ENCODE assay signal across 8 cellular contexts in the genomic region with DNA sequence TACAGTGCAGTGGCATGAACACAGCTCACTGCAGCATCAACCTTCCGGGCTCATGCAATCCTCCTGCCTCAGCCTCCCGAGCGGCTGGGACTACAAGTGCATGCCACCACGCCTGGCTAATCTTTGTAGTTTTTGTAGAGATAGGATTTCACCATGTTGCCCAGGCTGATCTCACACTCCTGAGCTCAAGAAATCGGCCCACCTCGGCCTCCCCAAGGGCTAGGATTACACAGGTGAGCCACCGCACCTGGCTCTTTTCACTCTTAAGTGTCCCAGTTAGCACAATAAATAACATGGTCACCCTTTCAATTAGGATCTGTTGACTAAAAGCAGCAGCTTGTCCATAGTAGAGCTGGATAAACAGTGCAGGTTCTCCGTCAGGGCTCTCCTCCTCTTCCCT. TPM values are rescaled to one million over a fixed set of nuclear protein-coding genes. Genes with fewer than 3 reads are reported as not detected.
A peak's percentile ranks its signal among the peaks of the same experiment; 100 is the strongest.
DNase-seq lines count a peak whose midpoint lies in the region; ATAC-seq, FAIRE-seq and TF ChIP-seq lines count a peak whose summit lies in the region.

No MANE protein-coding gene starts in this region.

- no peaks in the 10 kb centered on the region for H3K9me3 Mint-ChIP-seq in natural killer cell treated with Interleukin-12 subunit alpha and Interleukin-12 subunit beta and Interleukin-15 and Interleukin-18, amount 100 ng/mL, for 72 hours

- H3K9ac ChIP-seq in DND-41 (ENCODE audit: low read depth, low read length) (peak overlapping the region; percentile 86), K562 (ENCODE audit: insufficient read depth in 1 of 2, low read depth in 2 of 2, low read length in 2 of 2) (peak overlapping the region; percentile 88 to 96), mesendoderm (ENCODE audit: low read length) (no peak overlapping the region)

- H3K27ac ChIP-seq in DND-41 (ENCODE audit: low read length) (peak overlapping the region; percentile 87), K562 (ENCODE audit: extremely low read depth, low read depth, low read length) (no peak overlapping the region), mesendoderm (ENCODE audit: low read depth, low read length) (no peak overlapping the region)

- DNase-seq in DND-41 (no peak), NCI-H2029 (lab: John Stamatoyannopoulos, UW) (peak; percentile 82), K562 (ENCODE audit: extremely low read depth in 1 of 4, low spot score in 3 of 4) (no peak), SW480 (ENCODE audit: low spot score) (no peak), head of caudate nucleus (no peak), T1000 (lab: John Stamatoyannopoulos, UW) (no peak), mesendoderm (no peak)
- DNase-seq in natural killer cell treated with Interleukin-12 subunit alpha and Interleukin-12 subunit beta and Interleukin-15 and Interleukin-18, amount 100 ng/mL, for 72 hours (ENCODE audit: low spot score) = no peak

- H3K27me3 ChIP-seq in DND-41 (ENCODE audit: insufficient read depth, low read length, poor library complexity) = no peaks in the 10 kb centered on the region
- H3K27me3 ChIP-seq in K562 (ENCODE audit: control insufficient read depth in 2 of 2, insufficient read depth in 2 of 2, low read length in 2 of 2) = no peaks in the 10 kb centered on the region
- no peaks in the 10 kb centered on the region for H3K27me3 ChIP-seq in mesendoderm (ENCODE audit: insufficient read depth, low read length, poor library complexity)

- H2AFZ ChIP-seq in DND-41 (ENCODE audit: low read depth, low read length) (no peak overlapping the region), K562 (ENCODE audit: low read depth, low read length) (no peak overlapping the region)

- no peak overlapping the region for H3K56ac ChIP-seq in mesendoderm (ENCODE audit: low read length)

- no peak overlapping the region for H2AK5ac ChIP-seq in mesendoderm (ENCODE audit: low read length)

- BruUV-seq in K562 (replicated peaks; lab: Mats Ljungman, UMichigan) = no TSS peak

- TF ChIP-seq POLR2A in K562 (conservative IDR thresholded peaks at IDR 0.05) = no peak

- in situ Hi-C loops in K562 (cut with MboI) = no loop called here

- H2BK5ac ChIP-seq in mesendoderm (ENCODE audit: low read length) = no peak overlapping the region

- H3K4me3 ChIP-seq in DND-41 (ENCODE audit: low read depth in 1 of 2, low read length in 2 of 2) (peak overlapping the region; percentile 84 to 85; a peak in 3 of 4 replicates), K562 (peak overlapping the region; percentile 83), mesendoderm (ENCODE audit: low read length) (no peak overlapping the region)

- no peak for ATAC-seq in DND-41 (ENCODE audit: insufficient read depth, low read depth)
- ATAC-seq in K562 = no peak
- ATAC-seq in natural killer cell treated with Interleukin-12 subunit alpha and Interleukin-12 subunit beta and Interleukin-15 and Interleukin-18, amount 100 ng/mL, for 72 hours = no peak

- peaks cover 6% of the 10 kb centered on the region for H3K36me3 ChIP-seq in DND-41 (ENCODE audit: insufficient read depth, low read length)
- peaks cover 12% of the 10 kb centered on the region; the same call in 2 of the 3 replicates for H3K36me3 ChIP-seq in K562 (ENCODE audit: control insufficient read depth, insufficient read depth, low read length)
- no peaks in the 10 kb centered on the region for H3K36me3 ChIP-seq in mesendoderm (ENCODE audit: control insufficient read depth, insufficient read depth, low read length)

- H4K20me1 ChIP-seq in DND-41 (ENCODE audit: insufficient read depth, low read length) = peaks cover 3% of the 10 kb centered on the region; the same call in 1 of the 2 replicates
- no peaks in the 10 kb centered on the region for H4K20me1 ChIP-seq in K562 (replicated peaks; ENCODE audit: control insufficient read depth, insufficient read depth, low read length)

- no peak overlapping the region for H2BK15ac ChIP-seq in mesendoderm (replicated peaks; ENCODE audit: low read depth)

- peaks cover 35% of the 10 kb centered on the region for H3K4me1 ChIP-seq in DND-41 (ENCODE audit: insufficient read depth, low read length)
- peaks cover 8 to 14% of the 10 kb centered on the region in 2 experiments; a peak in 4 of 5 replicates for H3K4me1 ChIP-seq in K562 (replicated peaks in 1 of 2; ENCODE audit: control insufficient read depth in 2 of 2, insufficient read depth in 2 of 2, low read length in 2 of 2)
- peaks cover 6% of the 10 kb centered on the region for H3K4me1 ChIP-seq in mesendoderm (ENCODE audit: control insufficient read depth, low read depth, low read length)

- TF ChIP-seq EP300 in K562 (IDR thresholded peaks at IDR 0.05; ENCODE audit: low read length) = no peak

- H3K9me3 ChIP-seq in DND-41 (ENCODE audit: insufficient read depth, low read length, severe bottlenecking) (no peaks in the 10 kb centered on the region), K562 (replicated peaks; ENCODE audit: control insufficient read depth, insufficient read depth, low read depth, low read length) (no peaks in the 10 kb centered on the region)

- peaks cover 30 to 40% of the 10 kb centered on the region in 2 donors for H3K4me1 Mint-ChIP-seq in natural killer cell treated with Interleukin-12 subunit alpha and Interleukin-12 subunit beta and Interleukin-15 and Interleukin-18, amount 100 ng/mL, for 72 hours (ENCODE audit: low read depth in 2 of 2)

- no peaks in the 10 kb centered on the region for H3K9me1 ChIP-seq in K562 (ENCODE audit: control insufficient read depth, insufficient read depth, low read length)

- H3K27me3 Mint-ChIP-seq in natural killer cell treated with Interleukin-12 subunit alpha and Interleukin-12 subunit beta and Interleukin-15 and Interleukin-18, amount 100 ng/mL, for 72 hours = no peaks in the 10 kb centered on the region

- H4K8ac ChIP-seq in mesendoderm (ENCODE audit: low read depth, low read length) = no peak overlapping the region

- intact Hi-C loops in K562 (cut with micrococcal nuclease) (no loop called here), head of caudate nucleus (cut with DNase I) (no loop called here)

- H3K27ac Mint-ChIP-seq in natural killer cell treated with Interleukin-12 subunit alpha and Interleukin-12 subunit beta and Interleukin-15 and Interleukin-18, amount 100 ng/mL, for 72 hours = peak overlapping the region; percentile 87 to 96

- H2BK120ac ChIP-seq in mesendoderm (ENCODE audit: low read depth, low read length) = no peak overlapping the region

- H3K4me2 ChIP-seq in DND-41 (ENCODE audit: insufficient read depth, low read length) (peak overlapping the region; percentile 87), K562 (ENCODE audit: insufficient read depth, low read length) (peak overlapping the region; percentile 96), mesendoderm (ENCODE audit: low read length) (no peak overlapping the region)

- H3K23ac ChIP-seq in mesendoderm (ENCODE audit: low read length) = no peak overlapping the region

- TF ChIP-seq CTCF in DND-41 (IDR thresholded peaks at IDR 0.05; ENCODE audit: borderline replicate concordance, extremely low read depth, low read length, poor library complexity, severe bottlenecking) = no peak
- no peak for TF ChIP-seq CTCF in K562 (IDR thresholded peaks at IDR 0.05 in 2 of 3, conservative IDR thresholded peaks at IDR 0.05 in 1 of 3; ENCODE audit: insufficient read depth in 2 of 3, low read depth in 1 of 3, low read length in 3 of 3)

- H4K5ac ChIP-seq in mesendoderm (ENCODE audit: low read length) = no peak overlapping the region

- no peak overlapping the region for H3K4ac ChIP-seq in mesendoderm (ENCODE audit: low read depth, low read length)

- H3K36me3 Mint-ChIP-seq in natural killer cell treated with Interleukin-12 subunit alpha and Interleukin-12 subunit beta and Interleukin-15 and Interleukin-18, amount 100 ng/mL, for 72 hours = peaks cover 12% of the 10 kb centered on the region

- H3K79me2 ChIP-seq in DND-41 (ENCODE audit: insufficient read depth, low read length) (peaks cover 67% of the 10 kb centered on the region), K562 (ENCODE audit: control insufficient read depth, insufficient read depth, low read length) (peaks cover 67% of the 10 kb centered on the region), mesendoderm (ENCODE audit: control insufficient read depth, insufficient read depth, low read length) (peaks cover 37% of the 10 kb centered on the region)

- POLR2A ChIA-PET in K562 (lab: Yijun Ruan, JAX) = interaction anchor here (1.1 to 1.6 kb wide), 3 partner anchors 13 to 76 kb away, joined by 4 read pairs; no protein-coding TSS in a partner anchor

- no peak overlapping the region for H3K18ac ChIP-seq in mesendoderm (ENCODE audit: low read length)

- 48% methylated on average over 8 of the region's 8 CpGs for WGBS in K562 (ENCODE audit: insufficient coverage, low coverage, missing lambda C conversion rate)
- no CpG with 5 or more reads among the region's 8 CpGs for WGBS in mesendoderm (ENCODE audit: extremely low coverage, insufficient coverage, low lambda C conversion rate)

- FAIRE-seq in K562 (lab: Jason Lieb, UNC) = no peak

- peaks cover 15% of the 10 kb centered on the region for H3K79me1 ChIP-seq in mesendoderm (ENCODE audit: low read length)

- TF ChIP-seq RAD21 in K562 (CRISPR knock-in tag; conservative IDR thresholded peaks at IDR 0.05 in 1 of 2, IDR thresholded peaks at IDR 0.05 in 1 of 2) = no peak

- peak overlapping the region; percentile 95 for H3K4me3 Mint-ChIP-seq in natural killer cell treated with Interleukin-12 subunit alpha and Interleukin-12 subunit beta and Interleukin-15 and Interleukin-18, amount 100 ng/mL, for 72 hours

- CTCF ChIA-PET in K562 (lab: Yijun Ruan, JAX; ENCODE audit: low intra/inter-chr PET ratio) = no interaction called here

RNA-seq across cellular contexts. Expression of a gene that starts 1.4 kb away (rescaled TPM):
- total RNA-seq in K562 (2011; cell fraction: chromatin; rRNA removed; ENCODE audit: low replicate concordance) = 137 and 219 TPM in 2 replicates
- total RNA-seq in K562 (2011; cell fraction: nucleolus; rRNA removed) = 64.2 and 82.4 TPM in 2 replicates
- total RNA-seq in K562 (2011; cell fraction: nucleoplasm; rRNA removed) = 131 and 136 TPM in 2 replicates
- total RNA-seq in K562 (2014; rRNA removed) (39.5 and 43.1 TPM in 2 replicates), K562 (2014; rRNA removed; fragmentation: Illumina TruSeq; extraction: Trizol) (38.7 and 42.2 TPM in 2 replicates), K562 (2015; rRNA removed; fragmentation: Illumina TruSeq; extraction: Trizol) (48.5 and 52.3 TPM in 2 replicates), K562 (2021) (59.4 and 68.8 TPM in 2 replicates)
- polyA plus RNA-seq in K562 (2011; rRNA removed) (33.8 and 40.9 TPM in 2 replicates), K562 (2014; fragmentation: Illumina TruSeq; extraction: Trizol) (54.6 and 61.3 TPM in 2 replicates), K562 (2014; fragmentation: Nextera tagmentation; extraction: Ambion mirVana) (10 to 100 TPM; 19.9 to 28.0 TPM), K562 (2014; rRNA removed) (41.7 and 63.4 TPM in 2 replicates)
- 20.8 and 22.2 TPM in 2 replicates for polyA plus RNA-seq in K562 (2011; cell fraction: cytosol; rRNA removed)
- 140 and 141 TPM in 2 replicates for polyA plus RNA-seq in K562 (2011; cell fraction: nucleus; rRNA removed)
- polyA plus RNA-seq in K562 (2012) = 38.2 and 52.8 TPM in 2 replicates
- 74.0 and 76.2 TPM in 2 replicates for polyA minus RNA-seq in K562 (2011; rRNA and poly(A)+ RNA removed)
- polyA minus RNA-seq in K562 (2011; cell fraction: cytosol; rRNA and poly(A)+ RNA removed) = 28.2 and 29.1 TPM in 2 replicates
- 67.2 and 117 TPM in 2 replicates for polyA minus RNA-seq in K562 (2011; cell fraction: nucleus; rRNA and poly(A)+ RNA removed)
- total RNA-seq in natural killer cell treated with Interleukin-12 subunit alpha and Interleukin-12 subunit beta and Interleukin-15 and Interleukin-18, amount 100 ng/mL, for 72 hours = 100 to 1,000 TPM in 1 of 2 donors, 10 to 100 TPM in 1; 73.4 to 124 TPM
- polyA plus RNA-seq in mesendoderm (2013, experiment 1 of 2) = 20.0 TPM
- polyA plus RNA-seq in mesendoderm (2013, experiment 2 of 2) = 20.2 TPM
